Comparison of ENCODE assay signal across 8 cellular contexts in the genomic region with DNA sequence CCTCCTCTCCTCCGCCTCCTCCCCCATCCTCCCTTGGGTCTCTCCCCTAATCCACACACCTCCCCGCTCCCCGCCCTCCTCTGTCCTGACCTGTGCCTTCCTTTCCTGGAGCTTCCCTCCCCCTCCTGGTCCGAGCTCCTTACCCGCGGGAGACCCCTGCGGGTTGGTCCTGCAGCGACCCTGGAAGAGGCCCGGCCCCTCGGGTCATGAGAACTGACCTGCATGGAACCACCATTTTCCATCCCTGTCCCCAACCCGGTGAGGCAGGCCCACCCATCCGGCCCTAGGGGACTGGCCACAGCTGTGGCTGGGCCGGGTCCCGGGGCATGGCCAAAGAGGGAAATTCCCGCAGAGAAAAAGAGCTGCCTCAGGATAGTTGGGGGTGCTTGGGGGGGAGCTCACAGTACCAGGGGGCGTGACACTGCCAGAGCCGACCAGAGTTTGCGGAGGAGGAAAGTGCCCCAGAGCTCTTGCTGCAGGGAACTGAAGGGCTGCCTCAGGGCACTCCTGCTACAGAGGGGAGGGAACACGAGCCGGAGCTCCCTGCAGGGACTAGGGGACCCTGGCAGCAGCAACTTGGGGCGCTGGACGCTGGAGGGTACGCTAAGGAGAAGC. TPM values are rescaled to one million over a fixed set of nuclear protein-coding genes. Genes with fewer than 3 reads are reported as not detected.
DNase-seq lines count a peak whose midpoint lies in the region; ATAC-seq and TF ChIP-seq lines count a peak whose summit lies in the region.

No MANE protein-coding gene starts in this region.

- intact Hi-C loops in CD14-positive monocyte (cut with micrococcal nuclease) = loop anchor here (2.0 kb wide), 2 partner anchors 16 to 34 kb away; no protein-coding TSS in a partner anchor
- intact Hi-C loops in natural killer cell (cut with micrococcal nuclease) = loop anchor here (2.0 kb wide), 1 partner anchor 16 kb away; no protein-coding TSS in a partner anchor

- H3K9me3 Mint-ChIP-seq in CD14-positive monocyte (peaks cover 0 to 3% (median 0%) of the 10 kb centered on the region in 7 donors), WTC11 (no peaks in the 10 kb centered on the region), natural killer cell (no peaks in the 10 kb centered on the region)

- H3K27ac Mint-ChIP-seq in CD14-positive monocyte = peak overlapping the region; percentile 92 to 99 (median 98)
- peak overlapping the region; percentile 80 for H3K27ac Mint-ChIP-seq in WTC11
- peak overlapping the region; percentile 51 to 88 for H3K27ac Mint-ChIP-seq in natural killer cell

- H3K27me3 Mint-ChIP-seq in CD14-positive monocyte (ENCODE audit: low read depth in 3 of 3) (peaks cover 11 to 17% (median 15%) of the 10 kb centered on the region in 3 donors), WTC11 (ENCODE audit: low read depth) (peaks cover 4% of the 10 kb centered on the region; the same call in 1 of the 2 replicates), natural killer cell (ENCODE audit: low read depth in 2 of 2) (peaks cover 64 to 71% of the 10 kb centered on the region in 2 donors)

- peaks cover 24 to 27% of the 10 kb centered on the region in 2 donors for H3K36me3 Mint-ChIP-seq in CD14-positive monocyte
- H3K36me3 Mint-ChIP-seq in WTC11 = peaks cover 21% of the 10 kb centered on the region
- H3K36me3 Mint-ChIP-seq in natural killer cell = no peaks in the 10 kb centered on the region

- TF ChIP-seq CTCF in CD14-positive monocyte (IDR thresholded peaks at IDR 0.05) = no peak
- TF ChIP-seq CTCF in WTC11 (IDR thresholded peaks at IDR 0.05) = no peak
- no peak for TF ChIP-seq CTCF in fibroblast of pulmonary artery (IDR thresholded peaks at IDR 0.05; ENCODE audit: low read length, missing control alignments)
- TF ChIP-seq CTCF in natural killer cell (IDR thresholded peaks at IDR 0.05) = no peak

- no peak for DNase-seq in CD14-positive monocyte (ENCODE audit: low spot score)
- DNase-seq in HT1080 (ENCODE audit: low read depth) = peak; percentile 43
- DNase-seq in WTC11 (ENCODE audit: low spot score) = peak; percentile 73
- DNase-seq in fibroblast of pulmonary artery (ENCODE audit: low read depth) = peak; percentile 51
- no peak for DNase-seq in natural killer cell
- DNase-seq in GOT3 (lab: John Stamatoyannopoulos, UW) = no peak

- H3K4me3 Mint-ChIP-seq in CD14-positive monocyte = peak overlapping the region; percentile 91 to 94
- peak overlapping the region; percentile 89 for H3K4me3 Mint-ChIP-seq in WTC11
- H3K4me3 Mint-ChIP-seq in natural killer cell = peak overlapping the region; percentile 89

- CTCF ChIA-PET in WTC11 (lab: Charles Lee) = interaction anchor here (0.5 to 4.6 kb wide), 25 partner anchors 9 to 649 kb away, joined by 3 to 165 read pairs (median 12); partner anchors contain the start of genes SLC39A2, TMEM253 and ZNF219

- H3K4me1 Mint-ChIP-seq in CD14-positive monocyte (peaks cover 46% of the 10 kb centered on the region), WTC11 (peaks cover 33% of the 10 kb centered on the region), natural killer cell (peaks cover 31 to 41% of the 10 kb centered on the region in 2 donors)

- H3K4me3 ChIP-seq in fibroblast of pulmonary artery (replicated peaks; ENCODE audit: low read depth, low read length) = peak overlapping the region; percentile 83

- ATAC-seq in GM18861 (IDR thresholded peaks at IDR 0.05; ENCODE audit: unreplicated experiment) = peak; percentile 2
- ATAC-seq in WTC11 = peak; percentile 34
- ATAC-seq in natural killer cell = peak; percentile 27 to 33 (median 31)
- ATAC-seq in HG03457 (IDR thresholded peaks at IDR 0.05; ENCODE audit: unreplicated experiment) = no peak

- POLR2A ChIA-PET in WTC11 (lab: Charles Lee) = interaction anchor here (0.5 to 3.0 kb wide), 17 partner anchors 11 to 728 kb away, joined by 3 to 74 read pairs (median 7); partner anchors contain the start of genes PARP2 and TMEM253

TF ChIP-seq in WTC11, 78 proteins besides CTCF, POLR2A, EP300 and RAD21 (continues in another document):
- no peak for TF ChIP-seq ZNF317 (CRISPR knock-in tag; IDR thresholded peaks at IDR 0.05; ENCODE audit: borderline replicate concordance, low read depth)
- peak; percentile 40; the same call in 1 of the 2 replicates for TF ChIP-seq ZNF423 (CRISPR knock-in tag; IDR thresholded peaks at IDR 0.05)
- TF ChIP-seq MAX (CRISPR knock-in tag; IDR thresholded peaks at IDR 0.05) = peak; percentile 42
- 0 out of 2 replicates have a peak, but pooled peaks have one; percentile 19 for TF ChIP-seq JUN (CRISPR knock-in tag; IDR thresholded peaks at IDR 0.05)
- TF ChIP-seq, protein P1, sequence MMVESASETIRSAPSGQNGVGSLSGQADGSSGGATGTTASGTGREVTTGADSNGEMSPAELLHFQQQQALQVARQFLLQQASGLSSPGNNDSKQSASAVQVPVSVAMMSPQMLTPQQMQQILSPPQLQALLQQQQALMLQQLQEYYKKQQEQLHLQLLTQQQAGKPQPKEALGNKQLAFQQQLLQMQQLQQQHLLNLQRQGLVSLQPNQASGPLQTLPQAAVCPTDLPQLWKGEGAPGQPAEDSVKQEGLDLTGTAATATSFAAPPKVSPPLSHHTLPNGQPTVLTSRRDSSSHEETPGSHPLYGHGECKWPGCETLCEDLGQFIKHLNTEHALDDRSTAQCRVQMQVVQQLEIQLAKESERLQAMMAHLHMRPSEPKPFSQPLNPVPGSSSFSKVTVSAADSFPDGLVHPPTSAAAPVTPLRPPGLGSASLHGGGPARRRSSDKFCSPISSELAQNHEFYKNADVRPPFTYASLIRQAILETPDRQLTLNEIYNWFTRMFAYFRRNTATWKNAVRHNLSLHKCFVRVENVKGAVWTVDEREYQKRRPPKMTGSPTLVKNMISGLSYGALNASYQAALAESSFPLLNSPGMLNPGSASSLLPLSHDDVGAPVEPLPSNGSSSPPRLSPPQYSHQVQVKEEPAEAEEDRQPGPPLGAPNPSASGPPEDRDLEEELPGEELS (CRISPR knock-in tag; IDR thresholded peaks at IDR 0.05) = peak; percentile 5; the same call in 1 of the 2 replicates
- TF ChIP-seq MYBL2 (CRISPR knock-in tag; IDR thresholded peaks at IDR 0.05) = peak; percentile 43; the same call in 1 of the 2 replicates
- 0 out of 2 replicates have a peak, but pooled peaks have one; percentile 15 for TF ChIP-seq ETV6 (CRISPR knock-in tag; IDR thresholded peaks at IDR 0.05)
- 0 out of 2 replicates have a peak, but pooled peaks have one; percentile 25 for TF ChIP-seq GABPB1 (CRISPR knock-in tag; IDR thresholded peaks at IDR 0.05)
- TF ChIP-seq, protein P2, sequence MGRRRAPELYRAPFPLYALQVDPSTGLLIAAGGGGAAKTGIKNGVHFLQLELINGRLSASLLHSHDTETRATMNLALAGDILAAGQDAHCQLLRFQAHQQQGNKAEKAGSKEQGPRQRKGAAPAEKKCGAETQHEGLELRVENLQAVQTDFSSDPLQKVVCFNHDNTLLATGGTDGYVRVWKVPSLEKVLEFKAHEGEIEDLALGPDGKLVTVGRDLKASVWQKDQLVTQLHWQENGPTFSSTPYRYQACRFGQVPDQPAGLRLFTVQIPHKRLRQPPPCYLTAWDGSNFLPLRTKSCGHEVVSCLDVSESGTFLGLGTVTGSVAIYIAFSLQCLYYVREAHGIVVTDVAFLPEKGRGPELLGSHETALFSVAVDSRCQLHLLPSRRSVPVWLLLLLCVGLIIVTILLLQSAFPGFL (CRISPR knock-in tag; IDR thresholded peaks at IDR 0.05; ENCODE audit: borderline replicate concordance) = 0 out of 2 replicates have a peak, but pooled peaks have one; percentile 32

RNA-seq across cellular contexts. Expression of gene ARHGEF40, which starts 0.6 kb away (rescaled TPM):
- 10 to 100 TPM; 12.1 to 15.3 TPM for polyA plus RNA-seq in CD14-positive monocyte
- total RNA-seq in HT1080 (2014; rRNA removed; shearing (Covaris generic)) = 16.5 and 18.8 TPM in 2 replicates
- polyA plus RNA-seq in HT1080 (2015; cell fraction: cytosol; rRNA removed) = 5.1 and 6.3 TPM in 2 replicates
- 17.2 and 18.5 TPM in 2 replicates for polyA plus RNA-seq in HT1080 (2015; cell fraction: nucleus; rRNA removed)
- total RNA-seq in WTC11 (2021) = 58.6 to 74.2 TPM (median 58.8 TPM) in 3 replicates
- 1 to 10 TPM; 4.4 to 6.9 (median 6.0) TPM for total RNA-seq in natural killer cell

RNA-seq across cellular contexts. Expression of gene RNASE8, which starts 13.1 kb away (rescaled TPM):
- not detected for polyA plus RNA-seq in CD14-positive monocyte
- not detected in 2 replicates for total RNA-seq in HT1080 (2014; rRNA removed; shearing (Covaris generic))
- not detected in 2 replicates for polyA plus RNA-seq in HT1080 (2015; cell fraction: cytosol; rRNA removed)
- not detected in 2 replicates for polyA plus RNA-seq in HT1080 (2015; cell fraction: nucleus; rRNA removed)
- not detected in 3 replicates for total RNA-seq in WTC11 (2021)
- total RNA-seq in natural killer cell = not detected

RNA-seq across cellular contexts. Expression of gene ZNF219, which starts 27.7 kb away (rescaled TPM):
- under 1 TPM; 0.49 to 0.68 TPM for polyA plus RNA-seq in CD14-positive monocyte
- 15.0 and 18.7 TPM in 2 replicates for total RNA-seq in HT1080 (2014; rRNA removed; shearing (Covaris generic))
- 13.9 and 14.8 TPM in 2 replicates for polyA plus RNA-seq in HT1080 (2015; cell fraction: cytosol; rRNA removed)
- polyA plus RNA-seq in HT1080 (2015; cell fraction: nucleus; rRNA removed) = 19.2 and 21.0 TPM in 2 replicates
- 149 to 154 TPM (median 149 TPM) in 3 replicates for total RNA-seq in WTC11 (2021)
- 1 to 10 TPM; 5.6 to 8.4 (median 7.7) TPM for total RNA-seq in natural killer cell

RNA-seq across cellular contexts. Expression of gene RNASE7, which starts 28.6 kb away (rescaled TPM):
- not detected for polyA plus RNA-seq in CD14-positive monocyte
- 0.43 TPM in 1 of 2 replicates, not detected in the other for total RNA-seq in HT1080 (2014; rRNA removed; shearing (Covaris generic))
- 0.09 TPM in 1 of 2 replicates, not detected in the other for polyA plus RNA-seq in HT1080 (2015; cell fraction: cytosol; rRNA removed)
- not detected in 2 replicates for polyA plus RNA-seq in HT1080 (2015; cell fraction: nucleus; rRNA removed)
- not detected in 3 replicates for total RNA-seq in WTC11 (2021)
- not detected for total RNA-seq in natural killer cell

RNA-seq across cellular contexts. Expression of gene TMEM253, which starts 30.1 kb away (rescaled TPM):
- polyA plus RNA-seq in CD14-positive monocyte = not detected
- 0.50 TPM in 1 of 2 replicates, not detected in the other for total RNA-seq in HT1080 (2014; rRNA removed; shearing (Covaris generic))
- 0.33 and 0.80 TPM in 2 replicates for polyA plus RNA-seq in HT1080 (2015; cell fraction: cytosol; rRNA removed)
- polyA plus RNA-seq in HT1080 (2015; cell fraction: nucleus; rRNA removed) = 0.31 and 0.79 TPM in 2 replicates
- total RNA-seq in WTC11 (2021) (1.7 to 2.2 TPM (median 1.9 TPM) in 3 replicates), natural killer cell (under 1 TPM in 1 of 3 donors, not detected in 2; 0.40 TPM)

Comparison
In these comparisons a context has a peak if more than half of its experiments do, and no peak if none do; other contexts are left out.
1. DNase-seq: peak in HT1080 (single experiment), WTC11 (single experiment) and fibroblast of pulmonary artery (single experiment); none in CD14-positive monocyte (single experiment), natural killer cell (single experiment) and GOT3 (single experiment).
2. Peak in every context shown above with its lines, with median percentiles within 50 percentile points of each other: H3K27ac Mint-ChIP-seq and H3K4me3 Mint-ChIP-seq.